ENCODE assay signal across 8 cellular contexts in genomic region chr9:100427366-100428263, GRCh38.
DNase-seq lines count a peak whose midpoint lies in the region; ATAC-seq, FAIRE-seq and TF ChIP-seq lines count a peak whose summit lies in the region.

No MANE protein-coding gene starts in this region.

- H3K9me3 ChIP-seq in HUES48 (ENCODE audit: control insufficient read depth, insufficient read depth, low read length), result no peaks in the 10 kb centered on the region

- H3K4me3 ChIP-seq in HUES48 (ENCODE audit: low read depth, low read length) (peak overlapping the region; percentile 95), skin epidermis (peak overlapping the region; percentile 66 to 85 (median 79))

- H3K4me3 Mint-ChIP-seq in central memory CD8-positive, alpha-beta T cell, result peak overlapping the region; percentile 80

- peaks cover 3% of the 10 kb centered on the region for H3K36me3 Mint-ChIP-seq in central memory CD8-positive, alpha-beta T cell (ENCODE audit: insufficient read depth)

- peaks cover 47% of the 10 kb centered on the region for H3K4me1 Mint-ChIP-seq in central memory CD8-positive, alpha-beta T cell

- DNase-seq in D721Med (ENCODE audit: insufficient read length, low spot score), result peak; percentile 39
- DNase-seq in central memory CD8-positive, alpha-beta T cell (ENCODE audit: low spot score in 2 of 2), result no peak
- peak; percentile 83 for DNase-seq in islet precursor cell
- no peak for DNase-seq in DMS153 treated with DMSO at 0.1 percent for 48 hours (lab: John Stamatoyannopoulos, UW; ENCODE audit: unreplicated experiment)

- no peaks in the 10 kb centered on the region for H3K9me3 Mint-ChIP-seq in central memory CD8-positive, alpha-beta T cell

- no peak for FAIRE-seq in D721Med (lab: Jason Lieb, UNC)

- peaks cover 25% of the 10 kb centered on the region for H3K4me1 ChIP-seq in HUES48 (ENCODE audit: control insufficient read depth, insufficient read depth, low read length)

- H3K27ac ChIP-seq in HUES48 (ENCODE audit: low read depth, low read length) (peak overlapping the region; percentile 87), skin epidermis (peak overlapping the region; percentile 82 to 94 (median 88))

- H3K27ac Mint-ChIP-seq in central memory CD8-positive, alpha-beta T cell (ENCODE audit: low read depth), result peak overlapping the region; percentile 58

- ATAC-seq in GM21526 (IDR thresholded peaks at IDR 0.05; ENCODE audit: low FRiP score, unreplicated experiment) (peak; percentile 45), SK-N-SH treated with all-trans-retinoic acid at 6 μM for 48 hours (peak; percentile 66)
- ATAC-seq in central memory CD8-positive, alpha-beta T cell (replicated peaks; ENCODE audit: extremely low read depth, poor library complexity, severe bottlenecking), result peak; percentile 55

- H3K36me3 ChIP-seq in HUES48 (ENCODE audit: control insufficient read depth, insufficient read depth, low read length), result no peaks in the 10 kb centered on the region

- H3K27me3 Mint-ChIP-seq in central memory CD8-positive, alpha-beta T cell, result no peaks in the 10 kb centered on the region

- TF ChIP-seq CTCF in D721Med (IDR thresholded peaks at IDR 0.05; ENCODE audit: insufficient read depth, missing control alignments), result no peak

- H3K9ac ChIP-seq in HUES48 (ENCODE audit: low read depth, low read length), result peak overlapping the region; percentile 87

- no peaks in the 10 kb centered on the region for H3K27me3 ChIP-seq in HUES48 (ENCODE audit: control insufficient read depth, insufficient read depth, low read length)

TF ChIP-seq in SK-N-SH treated with all-trans-retinoic acid at 6 μM for 48 hours, 23 proteins besides CTCF, POLR2A, EP300 and RAD21:
- no peak for TF ChIP-seq ZNF8 (CRISPR knock-in tag; IDR thresholded peaks at IDR 0.05)
- TF ChIP-seq CSDC2 (CRISPR knock-in tag; IDR thresholded peaks at IDR 0.05), result no peak
- TF ChIP-seq SNAI2 (CRISPR knock-in tag; IDR thresholded peaks at IDR 0.05), result no peak
- TF ChIP-seq GLIS3 (CRISPR knock-in tag; IDR thresholded peaks at IDR 0.05), result no peak
- no peak for TF ChIP-seq PPARA (CRISPR knock-in tag; IDR thresholded peaks at IDR 0.05; ENCODE audit: borderline replicate concordance)
- no peak for TF ChIP-seq ESRRG (CRISPR knock-in tag; IDR thresholded peaks at IDR 0.05)
- TF ChIP-seq ZC3H10 (CRISPR knock-in tag; IDR thresholded peaks at IDR 0.05), result no peak
- no peak for TF ChIP-seq TSHZ2 (CRISPR knock-in tag; IDR thresholded peaks at IDR 0.05)
- no peak for TF ChIP-seq POU6F1 (CRISPR knock-in tag; IDR thresholded peaks at IDR 0.05; ENCODE audit: borderline replicate concordance, low read depth)
- TF ChIP-seq ZNF70 (CRISPR knock-in tag; IDR thresholded peaks at IDR 0.05), result no peak
- TF ChIP-seq PATZ1 (CRISPR knock-in tag; IDR thresholded peaks at IDR 0.05; ENCODE audit: borderline replicate concordance), result no peak
- no peak for TF ChIP-seq ARNTL (CRISPR knock-in tag; IDR thresholded peaks at IDR 0.05; ENCODE audit: borderline replicate concordance, low read depth)

Comparison
In these comparisons a context has a peak if more than half of its experiments do, and no peak if none do; other contexts are left out.
1. DNase-seq: peak in D721Med (single experiment) and islet precursor cell (single experiment); none in central memory CD8-positive, alpha-beta T cell (0 of 2) and DMS153 treated with DMSO at 0.1 percent for 48 hours (single experiment).
2. Peak in every context shown above with its lines, with median percentiles within 50 percentile points of each other: ATAC-seq.